In the genomic region with DNA sequence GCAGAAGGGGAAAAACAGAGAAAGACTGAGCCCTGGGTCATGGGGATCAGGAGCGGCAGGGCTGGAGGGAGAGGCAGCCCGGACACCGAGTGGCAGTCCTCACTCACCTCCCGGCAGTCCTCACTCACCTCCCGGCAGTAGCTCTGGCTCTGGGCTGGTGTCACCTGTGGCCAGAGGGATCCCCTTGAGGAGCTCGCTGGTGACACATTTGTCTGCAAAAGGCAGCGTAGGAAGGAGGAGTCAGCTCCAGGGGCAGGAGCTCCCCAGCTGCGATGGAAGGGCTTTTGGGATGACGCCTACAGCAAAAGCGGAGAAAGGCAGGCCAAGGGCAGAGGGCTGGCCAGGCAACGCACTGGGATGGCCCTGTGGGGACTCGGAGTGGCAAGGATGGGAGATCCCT, we compare ENCODE assay signal across 8 cellular contexts. TPM values are rescaled to one million over a fixed set of nuclear protein-coding genes. Genes with fewer than 3 reads are reported as not detected.
DNase-seq lines count a peak whose midpoint lies in the region; ATAC-seq and TF ChIP-seq lines count a peak whose summit lies in the region.

No MANE protein-coding gene starts in this region.

- H3K9ac ChIP-seq in SK-N-SH (peak overlapping the region; percentile 89), iPS-20b (ENCODE audit: low read depth, low read length) (peak overlapping the region; percentile 97)

- peaks cover 32% of the 10 kb centered on the region for H3K4me1 Mint-ChIP-seq in activated T-cell treated with anti-CD3 and anti-CD28 coated beads, Interleukin-2, amount 50 U/mL, for 72 hours (ENCODE audit: low read depth)

- CTCF ChIA-PET in SK-N-SH (lab: Yijun Ruan, JAX), result interaction anchor here (1.0 to 6.4 kb wide), 4 partner anchors 11 to 131 kb away, joined by 3 to 58 read pairs (median 8); a partner anchor contains a TSS

- H3K27ac ChIP-seq in SK-N-SH (ENCODE audit: low read depth in 2 of 2, low read length in 1 of 2), result peak overlapping the region; percentile 76 to 83; a peak in 2 of 4 replicates
- no peak overlapping the region for H3K27ac ChIP-seq in iPS-20b (ENCODE audit: low read length)
- peak overlapping the region; percentile 75 for H3K27ac ChIP-seq in substantia nigra (ENCODE audit: low read depth, low read length, poor library complexity, severe bottlenecking)

- peaks cover 25% of the 10 kb centered on the region for H3K79me2 ChIP-seq in SK-N-SH (ENCODE audit: insufficient read depth)

- H3K4me3 ChIP-seq in SK-N-SH (ENCODE audit: low read depth in 2 of 2, low read length in 1 of 2), result peak overlapping the region; percentile 87 to 89
- H3K4me3 ChIP-seq in iPS-20b (ENCODE audit: low read length), result peak overlapping the region; percentile 96

- H3K27me3 ChIP-seq in SK-N-SH (ENCODE audit: insufficient read depth) (no peaks in the 10 kb centered on the region), iPS-20b (ENCODE audit: insufficient read depth, low read length) (no peaks in the 10 kb centered on the region)

- H3K36me3 ChIP-seq in SK-N-SH (replicated peaks in 1 of 2; ENCODE audit: control insufficient read depth in 1 of 2, insufficient read depth in 2 of 2, low read length in 1 of 2) (peaks cover 12 to 36% of the 10 kb centered on the region in 2 experiments), iPS-20b (ENCODE audit: insufficient read depth, low read depth, low read length) (peaks cover 45% of the 10 kb centered on the region)

- no peaks in the 10 kb centered on the region for H3K9me2 ChIP-seq in SK-N-SH

- POLR2A ChIA-PET in SK-N-SH (lab: Yijun Ruan, JAX), result interaction anchor here (0.7 to 1.2 kb wide), 3 partner anchors 9 to 13 kb away, joined by 4 read pairs; a partner anchor contains a TSS

- ATAC-seq in SK-N-SH treated with all-trans-retinoic acid at 6 μM for 48 hours (no peak), GM19328 (IDR thresholded peaks at IDR 0.05; ENCODE audit: unreplicated experiment) (no peak), GM19023 (IDR thresholded peaks at IDR 0.05; ENCODE audit: unreplicated experiment) (no peak)
- ATAC-seq in activated T-cell treated with anti-CD3 and anti-CD28 coated beads, Interleukin-2, amount 50 U/mL, for 72 hours (replicated peaks in 1 of 2), result peak; percentile 2 to 6

- H3F3A ChIP-seq in SK-N-SH (replicated peaks; ENCODE audit: insufficient read depth), result peaks cover 40% of the 10 kb centered on the region

- H4K20me1 ChIP-seq in SK-N-SH (ENCODE audit: insufficient read depth), result peaks cover 11% of the 10 kb centered on the region; the same call in 1 of the 2 replicates

- no peaks in the 10 kb centered on the region for H3K27me3 Mint-ChIP-seq in activated T-cell treated with anti-CD3 and anti-CD28 coated beads, Interleukin-2, amount 50 U/mL, for 72 hours (ENCODE audit: low read depth)

- H2AFZ ChIP-seq in SK-N-SH (ENCODE audit: low read depth), result no peak overlapping the region

- H3K9me3 ChIP-seq in SK-N-SH (no peaks in the 10 kb centered on the region), iPS-20b (ENCODE audit: insufficient read depth, low read depth, low read length) (no peaks in the 10 kb centered on the region)

- 11% methylated on average over 10 of the region's 12 CpGs for WGBS in SK-N-SH (ENCODE audit: low lambda C conversion rate)

- no peak for TF ChIP-seq RAD21 in SK-N-SH (IDR thresholded peaks at IDR 0.05; ENCODE audit: low read length)

- peaks cover 3 to 13% of the 10 kb centered on the region in 2 experiments; a peak in 1 of 4 replicates for H3K4me1 ChIP-seq in SK-N-SH (ENCODE audit: control insufficient read depth in 1 of 2, insufficient read depth in 2 of 2, low read depth in 1 of 2, low read length in 1 of 2)
- H3K4me1 ChIP-seq in iPS-20b (ENCODE audit: insufficient read depth, low read length), result peaks cover 4% of the 10 kb centered on the region

- no peaks in the 10 kb centered on the region for H3K9me3 Mint-ChIP-seq in activated T-cell treated with anti-CD3 and anti-CD28 coated beads, Interleukin-2, amount 50 U/mL, for 72 hours

- H3K27ac Mint-ChIP-seq in activated T-cell treated with anti-CD3 and anti-CD28 coated beads, Interleukin-2, amount 50 U/mL, for 72 hours, result peak overlapping the region; percentile 95

- no peak for TF ChIP-seq CTCF in SK-N-SH (IDR thresholded peaks at IDR 0.05)

- peak overlapping the region; percentile 93 to 97 for H3K4me3 Mint-ChIP-seq in activated T-cell treated with anti-CD3 and anti-CD28 coated beads, Interleukin-2, amount 50 U/mL, for 72 hours

- H3K4me2 ChIP-seq in SK-N-SH, result peak overlapping the region; percentile 97

- H3K36me3 Mint-ChIP-seq in activated T-cell treated with anti-CD3 and anti-CD28 coated beads, Interleukin-2, amount 50 U/mL, for 72 hours (ENCODE audit: insufficient read depth in 2 of 2), result peaks cover 4 to 6% of the 10 kb centered on the region in 2 donors

- DNase-seq in SK-N-SH (no peak), substantia nigra (lab: John Stamatoyannopoulos, UW) (no peak), NCI-H2081 treated with DMSO at 0.1 percent for 48 hours (lab: John Stamatoyannopoulos, UW) (no peak)
- DNase-seq in activated T-cell treated with anti-CD3 and anti-CD28 coated beads, Interleukin-2, amount 50 U/mL, for 72 hours, result peak in 1 of 2 donors; percentile 24

- no peak for TF ChIP-seq EP300 in SK-N-SH (IDR thresholded peaks at IDR 0.05; ENCODE audit: borderline replicate concordance in 1 of 2, low read depth in 1 of 2, low read length in 1 of 2)

TF ChIP-seq in SK-N-SH, 30 proteins besides CTCF, POLR2A, EP300 and RAD21 (continues in another document):
- no peak for TF ChIP-seq TAF1 (IDR thresholded peaks at IDR 0.05; ENCODE audit: borderline replicate concordance, low read depth, low read length)

TF ChIP-seq in SK-N-SH treated with all-trans-retinoic acid at 6 μM for 48 hours, 23 proteins besides CTCF, POLR2A, EP300 and RAD21 (continues in another document):
- TF ChIP-seq ZNF8 (CRISPR knock-in tag; IDR thresholded peaks at IDR 0.05), result no peak
- no peak for TF ChIP-seq OSR1 (CRISPR knock-in tag; IDR thresholded peaks at IDR 0.05)
- TF ChIP-seq ZNF70 (CRISPR knock-in tag; IDR thresholded peaks at IDR 0.05), result no peak
- TF ChIP-seq, protein P1, sequence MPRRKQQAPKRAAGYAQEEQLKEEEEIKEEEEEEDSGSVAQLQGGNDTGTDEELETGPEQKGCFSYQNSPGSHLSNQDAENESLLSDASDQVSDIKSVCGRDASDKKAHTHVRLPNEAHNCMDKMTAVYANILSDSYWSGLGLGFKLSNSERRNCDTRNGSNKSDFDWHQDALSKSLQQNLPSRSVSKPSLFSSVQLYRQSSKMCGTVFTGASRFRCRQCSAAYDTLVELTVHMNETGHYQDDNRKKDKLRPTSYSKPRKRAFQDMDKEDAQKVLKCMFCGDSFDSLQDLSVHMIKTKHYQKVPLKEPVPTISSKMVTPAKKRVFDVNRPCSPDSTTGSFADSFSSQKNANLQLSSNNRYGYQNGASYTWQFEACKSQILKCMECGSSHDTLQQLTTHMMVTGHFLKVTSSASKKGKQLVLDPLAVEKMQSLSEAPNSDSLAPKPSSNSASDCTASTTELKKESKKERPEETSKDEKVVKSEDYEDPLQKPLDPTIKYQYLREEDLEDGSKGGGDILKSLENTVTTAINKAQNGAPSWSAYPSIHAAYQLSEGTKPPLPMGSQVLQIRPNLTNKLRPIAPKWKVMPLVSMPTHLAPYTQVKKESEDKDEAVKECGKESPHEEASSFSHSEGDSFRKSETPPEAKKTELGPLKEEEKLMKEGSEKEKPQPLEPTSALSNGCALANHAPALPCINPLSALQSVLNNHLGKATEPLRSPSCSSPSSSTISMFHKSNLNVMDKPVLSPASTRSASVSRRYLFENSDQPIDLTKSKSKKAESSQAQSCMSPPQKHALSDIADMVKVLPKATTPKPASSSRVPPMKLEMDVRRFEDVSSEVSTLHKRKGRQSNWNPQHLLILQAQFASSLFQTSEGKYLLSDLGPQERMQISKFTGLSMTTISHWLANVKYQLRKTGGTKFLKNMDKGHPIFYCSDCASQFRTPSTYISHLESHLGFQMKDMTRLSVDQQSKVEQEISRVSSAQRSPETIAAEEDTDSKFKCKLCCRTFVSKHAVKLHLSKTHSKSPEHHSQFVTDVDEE (CRISPR knock-in tag; IDR thresholded peaks at IDR 0.05), result no peak
- TF ChIP-seq, protein P2, sequence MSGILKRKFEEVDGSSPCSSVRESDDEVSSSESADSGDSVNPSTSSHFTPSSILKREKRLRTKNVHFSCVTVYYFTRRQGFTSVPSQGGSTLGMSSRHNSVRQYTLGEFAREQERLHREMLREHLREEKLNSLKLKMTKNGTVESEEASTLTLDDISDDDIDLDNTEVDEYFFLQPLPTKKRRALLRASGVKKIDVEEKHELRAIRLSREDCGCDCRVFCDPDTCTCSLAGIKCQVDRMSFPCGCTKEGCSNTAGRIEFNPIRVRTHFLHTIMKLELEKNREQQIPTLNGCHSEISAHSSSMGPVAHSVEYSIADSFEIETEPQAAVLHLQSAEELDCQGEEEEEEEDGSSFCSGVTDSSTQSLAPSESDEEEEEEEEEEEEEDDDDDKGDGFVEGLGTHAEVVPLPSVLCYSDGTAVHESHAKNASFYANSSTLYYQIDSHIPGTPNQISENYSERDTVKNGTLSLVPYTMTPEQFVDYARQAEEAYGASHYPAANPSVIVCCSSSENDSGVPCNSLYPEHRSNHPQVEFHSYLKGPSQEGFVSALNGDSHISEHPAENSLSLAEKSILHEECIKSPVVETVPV (CRISPR knock-in tag; IDR thresholded peaks at IDR 0.05), result no peak
- TF ChIP-seq GLIS3 (CRISPR knock-in tag; IDR thresholded peaks at IDR 0.05), result no peak

RNA-seq across cellular contexts. Expression of a gene that starts 0.7 kb away (rescaled TPM):
- polyA plus RNA-seq in SK-N-SH (2012; rRNA removed), result 271 and 432 TPM in 2 replicates
- polyA plus RNA-seq in SK-N-SH (2012; cell fraction: cytosol; rRNA removed), result 269 and 330 TPM in 2 replicates
- polyA plus RNA-seq in SK-N-SH (2012; cell fraction: nucleus; rRNA removed), result 792 and 878 TPM in 2 replicates
- 100 to 1,000 TPM; 277 to 278 TPM for total RNA-seq in activated T-cell treated with anti-CD3 and anti-CD28 coated beads, Interleukin-2, amount 50 U/mL, for 72 hours

RNA-seq across cellular contexts. Expression of a gene that starts 7.5 kb away (rescaled TPM):
- polyA plus RNA-seq in SK-N-SH (2012; rRNA removed), result 6.8 and 8.7 TPM in 2 replicates
- polyA plus RNA-seq in SK-N-SH (2012; cell fraction: cytosol; rRNA removed), result 1.5 and 3.1 TPM in 2 replicates
- 40.4 and 42.9 TPM in 2 replicates for polyA plus RNA-seq in SK-N-SH (2012; cell fraction: nucleus; rRNA removed)
- total RNA-seq in activated T-cell treated with anti-CD3 and anti-CD28 coated beads, Interleukin-2, amount 50 U/mL, for 72 hours, result 10 to 100 TPM; 65.4 to 73.9 TPM

RNA-seq across cellular contexts. Expression of a gene that starts 12.8 kb away (rescaled TPM):
- polyA plus RNA-seq in SK-N-SH (2012; rRNA removed), result 62.5 and 75.6 TPM in 2 replicates
- polyA plus RNA-seq in SK-N-SH (2012; cell fraction: cytosol; rRNA removed), result 39.3 and 43.8 TPM in 2 replicates
- 161 and 162 TPM in 2 replicates for polyA plus RNA-seq in SK-N-SH (2012; cell fraction: nucleus; rRNA removed)
- total RNA-seq in activated T-cell treated with anti-CD3 and anti-CD28 coated beads, Interleukin-2, amount 50 U/mL, for 72 hours, result 100 to 1,000 TPM; 106 to 117 TPM

RNA-seq across cellular contexts. Expression of a gene that starts 16.5 kb away (rescaled TPM):
- 0.13 and 0.32 TPM in 2 replicates for polyA plus RNA-seq in SK-N-SH (2012; rRNA removed)
- polyA plus RNA-seq in SK-N-SH (2012; cell fraction: cytosol; rRNA removed), result 0.14 and 0.20 TPM in 2 replicates
- 0.75 and 0.85 TPM in 2 replicates for polyA plus RNA-seq in SK-N-SH (2012; cell fraction: nucleus; rRNA removed)
- 10 to 100 TPM; 13.2 to 17.6 TPM for total RNA-seq in activated T-cell treated with anti-CD3 and anti-CD28 coated beads, Interleukin-2, amount 50 U/mL, for 72 hours

RNA-seq across cellular contexts. Expression of a gene that starts 32.8 kb away (rescaled TPM):
- polyA plus RNA-seq in SK-N-SH (2012; rRNA removed), result 36.6 and 43.2 TPM in 2 replicates
- 18.0 and 22.7 TPM in 2 replicates for polyA plus RNA-seq in SK-N-SH (2012; cell fraction: cytosol; rRNA removed)
- polyA plus RNA-seq in SK-N-SH (2012; cell fraction: nucleus; rRNA removed), result 171 and 186 TPM in 2 replicates
- 10 to 100 TPM; 55.0 to 70.4 TPM for total RNA-seq in activated T-cell treated with anti-CD3 and anti-CD28 coated beads, Interleukin-2, amount 50 U/mL, for 72 hours

Comparison
In these comparisons a context has a peak if more than half of its experiments do, and no peak if none do; other contexts are left out.
1. ATAC-seq: peak in activated T-cell treated with anti-CD3 and anti-CD28 coated beads, Interleukin-2, amount 50 U/mL, for 72 hours (2 of 2); none in SK-N-SH treated with all-trans-retinoic acid at 6 μM for 48 hours (single experiment), GM19328 (single experiment) and GM19023 (single experiment).